Comparison of ENCODE assay signal across 25 cellular contexts in the genomic region with DNA sequence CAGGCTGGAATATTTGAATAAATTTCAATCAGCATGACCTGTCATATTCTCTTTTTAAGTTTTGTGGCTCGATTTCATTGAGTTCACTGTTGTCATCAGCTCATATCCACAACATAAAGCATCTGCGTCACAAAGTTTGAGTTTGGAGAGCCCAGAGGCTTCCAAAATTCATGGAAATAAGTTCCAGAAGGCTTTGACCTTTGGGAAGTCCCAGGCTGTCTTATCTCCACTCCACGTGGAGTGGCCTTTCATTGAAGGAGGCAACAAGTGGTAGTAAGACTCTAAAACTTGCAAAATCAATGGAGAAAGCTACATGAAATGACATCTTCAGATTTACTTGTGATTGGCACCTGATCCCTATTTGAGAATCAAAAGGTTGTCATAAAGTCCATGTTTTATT. TPM values are rescaled to one million over a fixed set of nuclear protein-coding genes. Genes with fewer than 3 reads are reported as not detected.
"Had no signal": no experiment of that assay in that cellular context is flagged by ENCODE, and none has a peak within 500 bp of the region (broad histone marks: within the 10 kb centered on the region; RNA-seq: fewer than 3 reads in every experiment).

No MANE protein-coding gene starts in this region.

- H3K9me3 ChIP-seq: colonic mucosa, esophagus muscularis mucosa, esophagus squamous epithelium, gastrocnemius medialis, gastroesophageal sphincter, heart right ventricle had no signal

- H3K27ac Mint-ChIP-seq: dendritic cell treated with granulocyte-macrophage colony-stimulating factor and Interleukin-4, amounts not matched to agents 40 ng/mL and 50 ng/mL, for 4 days; effector memory CD8-positive, alpha-beta T cell; endodermal cell had no signal

- H3K9me3 Mint-ChIP-seq: dendritic cell treated with granulocyte-macrophage colony-stimulating factor and Interleukin-4, amounts not matched to agents 40 ng/mL and 50 ng/mL, for 4 days had no signal

- H3K27me3 Mint-ChIP-seq: dendritic cell treated with granulocyte-macrophage colony-stimulating factor and Interleukin-4, amounts not matched to agents 40 ng/mL and 50 ng/mL, for 4 days; effector memory CD8-positive, alpha-beta T cell had no signal

- ATAC-seq: effector memory CD8-positive, alpha-beta T cell; esophagus mucosa; foreskin keratinocyte; gastrocnemius medialis; gastroesophageal sphincter had no signal

- H3K4me1 Mint-ChIP-seq: endodermal cell had no signal

- H3K4me1 ChIP-seq: colonic mucosa, esophagus muscularis mucosa, esophagus squamous epithelium, foreskin keratinocyte, gastrocnemius medialis, gastroesophageal sphincter, heart right ventricle had no signal

- H3K4me3 ChIP-seq: colonic mucosa, coronary artery, dorsolateral prefrontal cortex, esophagus muscularis mucosa, esophagus squamous epithelium, gastrocnemius medialis, gastroesophageal sphincter, heart right ventricle had no signal

- H3K36me3 ChIP-seq: colonic mucosa, esophagus muscularis mucosa, esophagus squamous epithelium, gastrocnemius medialis, gastroesophageal sphincter, heart right ventricle had no signal

- H3K27me3 ChIP-seq: colonic mucosa, dorsolateral prefrontal cortex, esophagus muscularis mucosa, esophagus squamous epithelium, gastrocnemius medialis, gastroesophageal sphincter, heart right ventricle had no signal

- H3K27ac ChIP-seq: colonic mucosa, coronary artery, dorsolateral prefrontal cortex, epithelial cell of prostate, esophagus muscularis mucosa, esophagus squamous epithelium, foreskin keratinocyte, gastrocnemius medialis, gastroesophageal sphincter, heart right ventricle had no signal

- H3K4me3 Mint-ChIP-seq: dendritic cell treated with granulocyte-macrophage colony-stimulating factor and Interleukin-4, amounts not matched to agents 40 ng/mL and 50 ng/mL, for 4 days; effector memory CD8-positive, alpha-beta T cell; endodermal cell had no signal

- DNase-seq: colonic mucosa; cortex of kidney; dermis blood vessel endothelial cell; dorsolateral prefrontal cortex; effector CD4-positive, alpha-beta T cell; effector CD8-positive, alpha-beta T cell; effector memory CD4-positive, alpha-beta T cell; effector memory CD8-positive, alpha-beta T cell; endodermal cell; erythroblast; esophagus squamous epithelium; foreskin fibroblast; foreskin keratinocyte; foreskin melanocyte; gastrocnemius medialis; glutamatergic neuron; head of caudate nucleus; heart right ventricle had no signal

RNA-seq across cellular contexts. Expression of gene UNC5C, which starts 54.1 kb away (rescaled TPM):
- total RNA-seq: dermis microvascular lymphatic vessel endothelial cell, foreskin keratinocyte had no signal
- polyA plus RNA-seq: foreskin keratinocyte had no signal
